24 cellular contexts compared by ENCODE assay signal in genomic region chr2:77179297-77179696, GRCh38.
"Had no signal": no experiment of that assay in that cellular context is flagged by ENCODE, and none has a peak within 500 bp of the region (broad histone marks: within the 10 kb centered on the region; RNA-seq: fewer than 3 reads in every experiment).

No MANE protein-coding gene starts in this region.

- H3K4me3 ChIP-seq: stomach, suprapubic skin, testis, thoracic aorta, thyroid gland, tibial artery, tibial nerve, transverse colon, upper lobe of left lung, upper lobe of right lung, uterus, vagina had no signal

- H3K9me3 ChIP-seq: suprapubic skin, testis, thoracic aorta, thyroid gland, tibial artery, transverse colon, upper lobe of left lung, upper lobe of right lung, uterus, vagina had no signal

- DNase-seq: stimulated activated CD4-positive, alpha-beta T cell treated with anti-CD3 and anti-CD28 coated beads, Interleukin-2, amount 100 ng/mL, for 48 hours; stimulated activated CD4-positive, alpha-beta T cell treated with anti-CD3 and anti-CD28 coated beads, Interleukin-4, amount 100 ng/mL, for 1 hour; stimulated activated CD4-positive, alpha-beta T cell treated with anti-CD3 and anti-CD28 coated beads, Interleukin-4, amount 100 ng/mL, for 24 hours; stimulated activated CD4-positive, alpha-beta T cell treated with anti-CD3 and anti-CD28 coated beads, Interleukin-4, amount 100 ng/mL, for 4 hours; stimulated activated CD8-positive, alpha-beta memory T cell treated with anti-CD3 and anti-CD28 coated beads, Interleukin-4, amount 100 ng/mL, for 48 hours; stimulated activated naive B cell treated with anti-CD40 and anti-IgM and Interleukin-4, amounts not matched to agents 10 μg/mL and 1 μg/mL and 100 μg/mL, for 72 hours; stimulated activated naive CD4-positive, alpha-beta T cell; stimulated activated naive CD8-positive, alpha-beta T cell treated with anti-CD3 and anti-CD28 coated beads, Interleukin-15, amount 100 ng/mL, for 72 hours; stimulated activated naive CD8-positive, alpha-beta T cell treated with anti-CD3 and anti-CD28 coated beads, Interleukin-15, Interleukin-2, amounts not matched to agents 100 U/mL and 50 U/mL, for 24 hours; stomach; substantia nigra; testis; thyroid gland; tibial artery; transverse colon; trophoblast cell; upper lobe of left lung; upper lobe of right lung; uterus had no signal

- FAIRE-seq: urothelium cell line had no signal

- H3K27ac ChIP-seq: stomach, suprapubic skin, testis, thoracic aorta, thyroid gland, tibial artery, tibial nerve, transverse colon, upper lobe of left lung, upper lobe of right lung, uterus, vagina had no signal

- H3K27me3 ChIP-seq: stomach, suprapubic skin, testis, thyroid gland, tibial artery, tibial nerve, transverse colon, upper lobe of left lung, upper lobe of right lung, uterus, vagina had no signal

- H3K36me3 ChIP-seq: stomach, suprapubic skin, thoracic aorta, thyroid gland, tibial artery, tibial nerve, transverse colon, upper lobe of left lung, upper lobe of right lung, uterus, vagina had no signal
